ENCODE assay signal across 8 cellular contexts in the genomic region with DNA sequence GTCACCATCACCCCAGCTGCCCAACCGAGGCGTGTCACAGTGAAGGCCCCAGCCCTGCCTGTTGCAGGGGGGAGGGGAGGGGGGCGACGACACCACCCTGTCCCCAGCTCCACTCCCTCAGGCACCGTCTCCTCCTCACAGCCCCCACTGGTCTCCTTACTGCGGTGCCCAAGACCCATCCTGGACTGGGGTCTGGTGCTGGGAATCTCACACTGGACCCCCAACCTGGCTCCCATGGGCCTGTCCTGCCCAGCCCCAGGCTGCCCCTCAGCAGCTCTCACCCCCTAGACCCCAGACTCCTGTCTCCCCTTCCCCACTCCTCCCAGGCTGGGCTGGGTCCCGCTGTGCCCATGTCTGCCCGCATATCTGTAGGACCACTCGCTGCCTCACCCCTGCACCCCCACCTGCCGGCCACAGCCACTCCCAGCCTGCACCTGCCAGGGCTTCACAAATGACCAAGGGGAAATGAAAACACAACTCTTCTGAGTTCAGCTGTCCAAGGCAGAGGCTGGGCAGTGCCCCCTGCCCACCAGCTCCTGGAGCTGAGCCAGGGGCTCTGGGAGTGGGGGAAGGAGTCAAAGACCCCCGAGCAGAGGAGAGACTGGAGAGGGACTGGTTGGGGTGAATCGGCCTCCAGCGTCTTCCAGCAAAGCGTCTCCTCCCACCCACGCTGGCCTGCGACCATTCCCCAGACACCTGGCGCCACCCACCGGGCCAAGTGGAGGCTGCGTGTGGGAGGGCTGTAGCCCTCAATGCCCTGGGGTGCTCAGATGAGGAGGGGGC. TPM values are rescaled to one million over a fixed set of nuclear protein-coding genes. Genes with fewer than 3 reads are reported as not detected.
DNase-seq lines count a peak whose midpoint lies in the region; ATAC-seq and TF ChIP-seq lines count a peak whose summit lies in the region.

No MANE protein-coding gene starts in this region.

- H3K9me3 Mint-ChIP-seq in mesothelial cell of epicardium, result no peaks in the 10 kb centered on the region

- H3K79me2 ChIP-seq in DND-41 (ENCODE audit: insufficient read depth, low read length), result no peaks in the 10 kb centered on the region

- TF ChIP-seq POLR2A in stomach (IDR thresholded peaks at IDR 0.05), result no peak

- H3K4me1 ChIP-seq in DND-41 (ENCODE audit: insufficient read depth, low read length), result peaks cover 51% of the 10 kb centered on the region
- peaks cover 35 to 66% (median 63%) of the 10 kb centered on the region in 4 donors for H3K4me1 ChIP-seq in stomach

- H3K9ac ChIP-seq in DND-41 (ENCODE audit: low read depth, low read length), result peak overlapping the region; percentile 49

- peak overlapping the region; percentile 46 for H3K4me2 ChIP-seq in DND-41 (ENCODE audit: insufficient read depth, low read length)

- no peak overlapping the region for H3K4me3 Mint-ChIP-seq in mesothelial cell of epicardium

- H3K9me3 ChIP-seq in DND-41 (ENCODE audit: insufficient read depth, low read length, severe bottlenecking) (no peaks in the 10 kb centered on the region), stomach (no peaks in the 10 kb centered on the region)

- H4K20me1 ChIP-seq in DND-41 (ENCODE audit: insufficient read depth, low read length), result peaks cover 2% of the 10 kb centered on the region; the same call in 1 of the 2 replicates

- H3K4me3 ChIP-seq in DND-41 (ENCODE audit: low read depth in 1 of 2, low read length in 2 of 2) (no peak overlapping the region), dorsolateral prefrontal cortex (no peak overlapping the region), stomach (no peak overlapping the region)

- WGBS in stomach, 5 donors, result 20 to 39% (median 26%) methylated on average over 14 to 19 of the region's 19 CpGs

- no peak overlapping the region for H2AFZ ChIP-seq in DND-41 (ENCODE audit: low read depth, low read length)

- H3K4me1 Mint-ChIP-seq in mesothelial cell of epicardium, result peaks cover 20% of the 10 kb centered on the region

- ATAC-seq in DND-41 (ENCODE audit: insufficient read depth, low read depth) (peak; percentile 86), HG03442 (IDR thresholded peaks at IDR 0.05; ENCODE audit: unreplicated experiment) (no peak)

- peak overlapping the region; percentile 30 for H3K27ac Mint-ChIP-seq in mesothelial cell of epicardium

- H3K36me3 ChIP-seq in DND-41 (ENCODE audit: insufficient read depth, low read length) (no peaks in the 10 kb centered on the region), stomach (no peaks in the 10 kb centered on the region)

- H3K27ac ChIP-seq in DND-41 (ENCODE audit: low read length), result peak overlapping the region; percentile 78
- H3K27ac ChIP-seq in dorsolateral prefrontal cortex, result peak overlapping the region in 1 of 59 donors; percentile 56
- no peak overlapping the region for H3K27ac ChIP-seq in stomach

- H3K27me3 ChIP-seq in DND-41 (ENCODE audit: insufficient read depth, low read length, poor library complexity), result no peaks in the 10 kb centered on the region
- no peaks in the 10 kb centered on the region for H3K27me3 ChIP-seq in dorsolateral prefrontal cortex
- peaks cover 0 to 37% (median 7%) of the 10 kb centered on the region in 3 donors for H3K27me3 ChIP-seq in stomach

- H3K27me3 Mint-ChIP-seq in mesothelial cell of epicardium (ENCODE audit: low read depth), result peaks cover 5% of the 10 kb centered on the region

- peak; percentile 87 for DNase-seq in DND-41
- DNase-seq in NAMALWA (ENCODE audit: low spot score), result peak; percentile 63
- DNase-seq in activated CD4-positive, alpha-beta T cell treated with anti-CD3 and anti-CD28 coated beads for 24 hours (ENCODE audit: low read depth in 2 of 2), result peak; percentile 33 to 44
- DNase-seq in dorsolateral prefrontal cortex, result peak in 1 of 10 donors; percentile 63
- peak; percentile 60 to 80 for DNase-seq in mesothelial cell of epicardium (ENCODE audit: low spot score in 2 of 2, unreplicated experiment in 2 of 2)
- peak; percentile 74 for DNase-seq in stomach
- no peak for DNase-seq in NK-92 treated with Interleukin-12 subunit alpha and Interleukin-12 subunit beta, amount 100 ng/mL, for 24 hours (lab: John Stamatoyannopoulos, UW)

- intact Hi-C loops in dorsolateral prefrontal cortex (cut with DNase I) (loop anchor here (2.0 to 10.0 kb wide), 2 partner anchors 145 to 285 kb away; no protein-coding TSS in a partner anchor), stomach (cut with DNase I; ENCODE audit: low total_unique reads) (loop anchor here (2.0 to 10.0 kb wide), 2 partner anchors 85 to 143 kb away; partner anchors contain the start of gene NOTCH1)

- TF ChIP-seq EP300 in stomach (IDR thresholded peaks at IDR 0.05), result no peak

- no peaks in the 10 kb centered on the region for H3K36me3 Mint-ChIP-seq in mesothelial cell of epicardium

- TF ChIP-seq CTCF in DND-41 (IDR thresholded peaks at IDR 0.05; ENCODE audit: borderline replicate concordance, extremely low read depth, low read length, poor library complexity, severe bottlenecking) (peak; percentile 93), dorsolateral prefrontal cortex (IDR thresholded peaks at IDR 0.05 in 54 of 56, conservative IDR thresholded peaks at IDR 0.05 in 2 of 56; ENCODE audit: low read depth in 1 of 56, partially characterized antibody in 56 of 56) (peak in 51 of 56 donors; percentile 15 to 65 (median 48)), mesothelial cell of epicardium (IDR thresholded peaks at IDR 0.05; ENCODE audit: unreplicated experiment) (peak; percentile 52), stomach (IDR thresholded peaks at IDR 0.05) (peak in 5 of 7 experiments; percentile 19 to 63 (median 52))

RNA-seq across cellular contexts. Expression of gene EGFL7, which starts 32.6 kb away (rescaled TPM):
- total RNA-seq in dorsolateral prefrontal cortex (100 to 1,000 TPM in 13 of 120 experiments, 10 to 100 TPM in 107; 43.0 to 145 (median 80.4) TPM), mesothelial cell of epicardium (35.6 to 39.3 TPM (median 38.2 TPM) in 3 replicates), stomach (1,000 to 10,000 TPM in 1 of 5 donors, 10 to 100 TPM in 4; 20.9 to 1,085 (median 42.0) TPM)
- 100 to 1,000 TPM in 1 of 3 donors, 10 to 100 TPM in 2; 44.8 to 113 (median 79.2) TPM for polyA plus RNA-seq in stomach

RNA-seq across cellular contexts. Expression of gene AGPAT2, which starts 57.2 kb away (rescaled TPM):
- total RNA-seq in dorsolateral prefrontal cortex, result 10 to 100 TPM in 91 of 120 experiments, 1 to 10 TPM in 29; 4.1 to 18.0 (median 11.6) TPM
- 32.8 to 36.1 TPM (median 34.9 TPM) in 3 replicates for total RNA-seq in mesothelial cell of epicardium
- 100 to 1,000 TPM in 2 of 5 donors, 10 to 100 TPM in 3; 49.6 to 135 (median 68.8) TPM for total RNA-seq in stomach
- 10 to 100 TPM; 32.7 to 88.7 (median 75.1) TPM for polyA plus RNA-seq in stomach
